In the genomic region with DNA sequence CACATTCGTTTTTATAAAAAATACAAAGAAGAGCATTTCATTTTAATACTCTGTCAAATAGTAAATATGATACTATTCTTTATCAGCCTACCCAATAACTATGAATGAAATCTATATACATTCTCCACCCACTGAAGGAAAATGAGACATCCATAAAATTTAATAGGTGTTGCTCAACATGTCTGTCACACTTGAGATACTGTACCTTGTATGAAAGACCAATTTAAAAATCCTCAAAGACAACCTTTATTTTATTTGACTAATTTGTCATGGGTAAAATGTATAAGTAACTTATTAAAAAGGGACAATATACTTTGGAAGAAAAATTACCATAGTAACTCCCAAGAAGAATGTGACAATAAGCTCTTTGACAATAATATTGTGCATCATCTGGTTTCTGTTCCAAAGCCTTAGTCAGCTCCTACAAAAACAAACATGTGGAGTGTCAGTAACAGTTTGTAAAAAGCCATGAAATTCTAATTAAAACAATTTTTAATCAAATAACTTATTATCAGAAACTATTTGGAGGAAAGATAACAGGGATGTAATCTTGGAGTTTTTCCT, we compare ENCODE assay signal across 3 cellular contexts. TPM values are rescaled to one million over a fixed set of nuclear protein-coding genes. Genes with fewer than 3 reads are reported as not detected.
"Had no signal": no experiment of that assay in that cellular context is flagged by ENCODE, and none has a peak within 500 bp of the region (broad histone marks: within the 10 kb centered on the region; RNA-seq: fewer than 3 reads in every experiment).

No MANE protein-coding gene starts in this region.

RNA-seq across cellular contexts. Expression of a gene that starts 42.0 kb away (rescaled TPM):
- total RNA-seq: activated CD4-positive, alpha-beta memory T cell treated with anti-CD3 and anti-CD28 coated beads, Interleukin-2, amount 10 ng/mL, durations not matched to agents 7 days and 5 days; activated CD8-positive, alpha-beta memory T cell treated with anti-CD3 and anti-CD28 coated beads for 36 hours; activated T-helper 17 cell treated with anti-CD3 and anti-CD28 coated beads, Interleukin-2, amount 50 U/mL, for 72 hours had no signal
